33 cellular contexts compared by ENCODE assay signal in the genomic region with DNA sequence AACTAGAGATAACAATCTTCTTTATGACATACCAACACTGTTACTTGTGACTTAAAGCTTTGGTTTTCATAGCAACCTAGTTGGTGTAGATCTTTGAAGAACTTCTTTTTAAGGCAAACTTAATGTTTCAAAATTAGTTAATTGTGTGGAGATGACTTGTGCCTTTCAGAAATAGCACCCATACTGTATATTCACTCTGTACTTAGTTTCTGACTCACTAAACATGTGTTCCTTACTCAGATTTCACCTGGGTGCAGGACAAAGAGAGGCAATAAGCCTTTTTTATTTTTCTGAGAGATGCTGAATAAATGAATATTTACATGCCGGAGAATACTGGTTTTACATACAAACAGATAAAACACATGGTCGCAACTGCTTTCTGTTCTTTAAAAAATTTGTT.
"Had no signal": no experiment of that assay in that cellular context is flagged by ENCODE, and none has a peak within 500 bp of the region (broad histone marks: within the 10 kb centered on the region; RNA-seq: fewer than 3 reads in every experiment).

No MANE protein-coding gene starts in this region.

- H3K27ac ChIP-seq: breast epithelium, coronary artery, dorsolateral prefrontal cortex, gastroesophageal sphincter, heart right ventricle, hepatocyte, WERI-Rb-1 had no signal

- H3K79me2 ChIP-seq: hepatocyte had no signal

- ATAC-seq: activated CD8-positive, alpha-beta T cell treated with anti-CD3 and anti-CD28 coated beads for 36 hours; activated T-cell treated with anti-CD3 and anti-CD28 coated beads, Interleukin-2, amount 50 U/mL, for 4 hours; esophagus mucosa; gastroesophageal sphincter; heart right ventricle; T-helper 17 cell had no signal

- H3K4me2 ChIP-seq: hepatocyte had no signal

- DNase-seq: activated B cell treated with CpG ODN at 0.5 μM for 24 hours; activated CD4-positive, alpha-beta T cell treated with anti-CD3 and anti-CD28 coated beads for 4 hours; activated CD4-positive, alpha-beta T cell treated with anti-CD3 and anti-CD28 coated beads, Interleukin-2, amount 50 U/mL, for 1 hour; activated CD4-positive, alpha-beta T cell treated with anti-CD3 and anti-CD28 coated beads, Interleukin-2, amount 50 U/mL, for 48 hours; activated CD4-positive, CD25-positive, alpha-beta regulatory T cell treated with anti-CD3 and anti-CD28 coated beads, Interleukin-2, amount 50 U/mL, for 72 hours; activated CD8-positive, alpha-beta memory T cell treated with anti-CD3 and anti-CD28 coated beads for 24 hours; activated CD8-positive, alpha-beta T cell treated with anti-CD3 and anti-CD28 coated beads for 36 hours; activated effector memory CD4-positive, alpha-beta T cell treated with Interleukin-2 at 50 U/mL for 16 hours; activated gamma-delta T cell treated with Interleukin-2 at 50 U/mL for 16 hours; activated naive CD4-positive, alpha-beta T cell treated with anti-CD3 and anti-CD28 coated beads, Interleukin-2, amount 50 U/mL, for 16 hours; activated naive CD4-positive, alpha-beta T cell treated with Interleukin-2 at 50 U/mL for 16 hours; activated T-cell treated with anti-CD3 and anti-CD28 coated beads, Interleukin-2, amount 50 U/mL, for 4 hours; amniotic stem cell; aorta; dorsolateral prefrontal cortex; effector memory CD4-positive, alpha-beta T cell; endodermal cell; foreskin fibroblast; heart right ventricle; T-helper 1 cell; T-helper 17 cell; T1000; WERI-Rb-1 had no signal

- H3K4me1 Mint-ChIP-seq: central memory CD8-positive, alpha-beta T cell had no signal

- H3K4me3 Mint-ChIP-seq: activated B cell treated with CpG ODN at 0.5 μM for 24 hours; activated CD8-positive, alpha-beta T cell treated with anti-CD3 and anti-CD28 coated beads for 36 hours; activated naive CD8-positive, alpha-beta T cell; activated T-cell treated with anti-CD3 and anti-CD28 coated beads, Interleukin-2, amount 50 U/mL, for 4 hours; brain; central memory CD8-positive, alpha-beta T cell; dendritic cell treated with granulocyte-macrophage colony-stimulating factor and Interleukin-4, amounts not matched to agents 40 ng/mL and 50 ng/mL, for 4 days; endodermal cell; T-helper 17 cell; T-helper 2 cell treated with Interferon-gamma antibody and Interleukin-4, amounts not matched to agents 5 μg/mL and 100 μg/mL, for 36 hours had no signal

- H2AFZ ChIP-seq: hepatocyte had no signal

- H3K36me3 ChIP-seq: breast epithelium, WERI-Rb-1 had no signal

- H3K27me3 ChIP-seq: breast epithelium, dorsolateral prefrontal cortex, gastroesophageal sphincter, heart right ventricle, hepatocyte had no signal

- H3K4me1 ChIP-seq: breast epithelium had no signal

- H3K9me3 Mint-ChIP-seq: activated CD8-positive, alpha-beta T cell treated with anti-CD3 and anti-CD28 coated beads for 36 hours; activated T-cell treated with anti-CD3 and anti-CD28 coated beads, Interleukin-2, amount 50 U/mL, for 4 hours; brain; central memory CD8-positive, alpha-beta T cell; dendritic cell treated with granulocyte-macrophage colony-stimulating factor and Interleukin-4, amounts not matched to agents 40 ng/mL and 50 ng/mL, for 4 days; endodermal cell; T-helper 2 cell treated with Interferon-gamma antibody and Interleukin-4, amounts not matched to agents 5 μg/mL and 100 μg/mL, for 36 hours had no signal

- H3K27ac Mint-ChIP-seq: activated B cell treated with CpG ODN at 0.5 μM for 24 hours; activated CD8-positive, alpha-beta T cell treated with anti-CD3 and anti-CD28 coated beads for 36 hours; activated naive CD8-positive, alpha-beta T cell; dendritic cell treated with granulocyte-macrophage colony-stimulating factor and Interleukin-4, amounts not matched to agents 40 ng/mL and 50 ng/mL, for 4 days; endodermal cell; T-helper 17 cell; T-helper 2 cell treated with Interferon-gamma antibody and Interleukin-4, amounts not matched to agents 5 μg/mL and 100 μg/mL, for 36 hours had no signal

- H3K4me3 ChIP-seq: breast epithelium, coronary artery, dorsolateral prefrontal cortex, gastroesophageal sphincter, heart right ventricle, hepatocyte had no signal

- H3K9me3 ChIP-seq: breast epithelium, gastroesophageal sphincter, heart right ventricle had no signal

- H3K27me3 Mint-ChIP-seq: activated B cell treated with CpG ODN at 0.5 μM for 24 hours; activated CD8-positive, alpha-beta T cell treated with anti-CD3 and anti-CD28 coated beads for 36 hours; activated naive CD8-positive, alpha-beta T cell; brain; central memory CD8-positive, alpha-beta T cell; dendritic cell treated with granulocyte-macrophage colony-stimulating factor and Interleukin-4, amounts not matched to agents 40 ng/mL and 50 ng/mL, for 4 days; T-helper 17 cell had no signal
